Comparison of ENCODE assay signal across 8 cellular contexts in genomic region chr12:124995200-124995961, GRCh38. TPM values are rescaled to one million over a fixed set of nuclear protein-coding genes. Genes with fewer than 3 reads are reported as not detected.
DNase-seq lines count a peak whose midpoint lies in the region; ATAC-seq and TF ChIP-seq lines count a peak whose summit lies in the region.

No MANE protein-coding gene starts in this region.

- H3K4me3 Mint-ChIP-seq in activated naive CD8-positive, alpha-beta T cell treated with anti-CD3 and anti-CD28 coated beads for 36 hours, result peak overlapping the region; percentile 91

- H3K36me3 Mint-ChIP-seq in activated naive CD8-positive, alpha-beta T cell treated with anti-CD3 and anti-CD28 coated beads for 36 hours, result peaks cover 20% of the 10 kb centered on the region

- no peak overlapping the region for H3K27ac Mint-ChIP-seq in activated naive CD8-positive, alpha-beta T cell treated with anti-CD3 and anti-CD28 coated beads for 36 hours

- no peak for ATAC-seq in GM21825 (IDR thresholded peaks at IDR 0.05; ENCODE audit: unreplicated experiment)
- ATAC-seq in body of pancreas, result no peak

- TF ChIP-seq POLR2A in body of pancreas (IDR thresholded peaks at IDR 0.05), result no peak

- H3K27me3 Mint-ChIP-seq in activated naive CD8-positive, alpha-beta T cell treated with anti-CD3 and anti-CD28 coated beads for 36 hours, result no peaks in the 10 kb centered on the region

- H3K9me3 Mint-ChIP-seq in activated naive CD8-positive, alpha-beta T cell treated with anti-CD3 and anti-CD28 coated beads for 36 hours, result no peaks in the 10 kb centered on the region

- DNase-seq in GF-D8 (lab: John Stamatoyannopoulos, UW), result peak; percentile 17
- DNase-seq in activated naive CD8-positive, alpha-beta T cell treated with anti-CD3 and anti-CD28 coated beads for 36 hours, result no peak
- no peak for DNase-seq in occipital lobe (lab: John Stamatoyannopoulos, UW)
- DNase-seq in NCI-H446 treated with DMSO at 0.1 percent for 48 hours (lab: John Stamatoyannopoulos, UW), result no peak
- DNase-seq in body of pancreas, result no peak

- peaks cover 43% of the 10 kb centered on the region for H3K79me2 ChIP-seq in KMS-11 (ENCODE audit: insufficient read depth, low read depth)
- peaks cover 3% of the 10 kb centered on the region for H3K79me2 ChIP-seq in neural cell (replicated peaks; ENCODE audit: insufficient read depth, low read length)

- no peaks in the 10 kb centered on the region for H3F3A ChIP-seq in neural cell (ENCODE audit: insufficient read depth, low read length, poor library complexity, severe bottlenecking)

- TF ChIP-seq EP300 in neural cell (conservative IDR thresholded peaks at IDR 0.05; ENCODE audit: poor library complexity, severe bottlenecking), result no peak

- peaks cover 18% of the 10 kb centered on the region for H3K4me1 Mint-ChIP-seq in activated naive CD8-positive, alpha-beta T cell treated with anti-CD3 and anti-CD28 coated beads for 36 hours

- WGBS in body of pancreas, 2 donors, result 74 to 86% methylated on average over 14 of the region's 14 CpGs

- H3K27ac ChIP-seq in KMS-11, result no peak overlapping the region
- H3K27ac ChIP-seq in neural cell (ENCODE audit: low read length), result no peak overlapping the region
- H3K27ac ChIP-seq in body of pancreas, result no peak overlapping the region

- no peaks in the 10 kb centered on the region for H3K27me3 ChIP-seq in KMS-11 (ENCODE audit: insufficient read depth, low read depth)
- no peaks in the 10 kb centered on the region for H3K27me3 ChIP-seq in neural cell (ENCODE audit: insufficient read depth, low read depth, low read length)
- H3K27me3 ChIP-seq in body of pancreas, result no peaks in the 10 kb centered on the region

- TF ChIP-seq RAD21 in neural cell (conservative IDR thresholded peaks at IDR 0.05), result no peak

- no peak for TF ChIP-seq CTCF in KMS-11 (conservative IDR thresholded peaks at IDR 0.05; ENCODE audit: low read depth, low read length)
- no peak for TF ChIP-seq CTCF in neural cell (IDR thresholded peaks at IDR 0.05; ENCODE audit: poor library complexity, severe bottlenecking)
- no peak for TF ChIP-seq CTCF in body of pancreas (IDR thresholded peaks at IDR 0.05)

- peak overlapping the region; percentile 86 for H3K4me2 ChIP-seq in KMS-11
- no peak overlapping the region for H3K4me2 ChIP-seq in neural cell (ENCODE audit: low read length)

- H3K9ac ChIP-seq in KMS-11, result no peak overlapping the region
- H3K9ac ChIP-seq in neural cell (ENCODE audit: low read length), result no peak overlapping the region

- H3K36me3 ChIP-seq in KMS-11 (ENCODE audit: insufficient read depth), result no peaks in the 10 kb centered on the region
- H3K36me3 ChIP-seq in neural cell (ENCODE audit: insufficient read depth, low read length), result no peaks in the 10 kb centered on the region
- H3K36me3 ChIP-seq in body of pancreas (replicated peaks in 1 of 2; ENCODE audit: insufficient read depth in 1 of 2, low read depth in 2 of 2), result no peaks in the 10 kb centered on the region

- H4K20me1 ChIP-seq in KMS-11 (ENCODE audit: insufficient read depth), result no peaks in the 10 kb centered on the region
- no peaks in the 10 kb centered on the region for H4K20me1 ChIP-seq in neural cell (ENCODE audit: insufficient read depth)

- intact Hi-C loops in body of pancreas (cut with DNase I), result no loop called here

- H2AFZ ChIP-seq in KMS-11 (ENCODE audit: low read depth) (no peak overlapping the region), neural cell (ENCODE audit: low read depth, low read length) (no peak overlapping the region)

- H3K4me3 ChIP-seq in KMS-11 (IDR thresholded peaks at IDR 0.05; ENCODE audit: insufficient read depth, low read depth, low read length), result no peak overlapping the region
- H3K4me3 ChIP-seq in neural cell (ENCODE audit: low read length), result peak overlapping the region; percentile 76
- H3K4me3 ChIP-seq in body of pancreas, result no peak overlapping the region

- H3K9me3 ChIP-seq in neural cell (ENCODE audit: low read length), result no peaks in the 10 kb centered on the region
- H3K9me3 ChIP-seq in body of pancreas, result no peaks in the 10 kb centered on the region

- no peaks in the 10 kb centered on the region for H3K9me2 ChIP-seq in neural cell (ENCODE audit: insufficient read depth, low read length)

- H3K4me1 ChIP-seq in KMS-11 (ENCODE audit: low read depth, poor library complexity, severe bottlenecking), result peaks cover 15% of the 10 kb centered on the region
- peaks cover 21% of the 10 kb centered on the region for H3K4me1 ChIP-seq in body of pancreas

TF ChIP-seq in neural cell, 6 proteins besides CTCF, POLR2A, EP300 and RAD21:
- no peak for TF ChIP-seq EZH2 (IDR thresholded peaks at IDR 0.05; ENCODE audit: borderline replicate concordance, insufficient read depth, low read length, poor library complexity, severe bottlenecking)
- TF ChIP-seq TAF1 (IDR thresholded peaks at IDR 0.05; ENCODE audit: low read depth), result no peak
- TF ChIP-seq MXI1 (conservative IDR thresholded peaks at IDR 0.05; ENCODE audit: poor library complexity, severe bottlenecking), result no peak
- TF ChIP-seq REST (IDR thresholded peaks at IDR 0.05; ENCODE audit: borderline replicate concordance), result no peak
- TF ChIP-seq POLR2AphosphoS5 (IDR thresholded peaks at IDR 0.05), result no peak
- TF ChIP-seq SMC3 (conservative IDR thresholded peaks at IDR 0.05; ENCODE audit: poor library complexity), result no peak
TF ChIP-seq in neural cell: peak in this region for 0.

RNA-seq across cellular contexts. Expression of gene BRI3BP, which starts 1.9 kb away (rescaled TPM):
- 10 to 100 TPM; 32.8 to 33.3 TPM for total RNA-seq in activated naive CD8-positive, alpha-beta T cell treated with anti-CD3 and anti-CD28 coated beads for 36 hours
- 10.1 and 11.0 TPM in 2 replicates for polyA plus RNA-seq in neural cell
- 21.9 and 24.1 TPM in 2 replicates for polyA minus RNA-seq in neural cell
- total RNA-seq in occipital lobe, result 21.4 TPM
- total RNA-seq in body of pancreas, result 1 to 10 TPM; 5.9 to 8.0 TPM

RNA-seq across cellular contexts. Expression of gene DHX37, which starts 6.5 kb away (rescaled TPM):
- 10 to 100 TPM; 51.0 to 51.2 TPM for total RNA-seq in activated naive CD8-positive, alpha-beta T cell treated with anti-CD3 and anti-CD28 coated beads for 36 hours
- 4.7 and 5.2 TPM in 2 replicates for polyA plus RNA-seq in neural cell
- 8.1 and 8.3 TPM in 2 replicates for polyA minus RNA-seq in neural cell
- total RNA-seq in occipital lobe (13.3 TPM), body of pancreas (10 to 100 TPM; 10.1 to 10.5 TPM)
